31 cellular contexts compared by ENCODE assay signal in genomic region chr16:9075299-9076071, GRCh38. TPM values are rescaled to one million over a fixed set of nuclear protein-coding genes. Genes with fewer than 3 reads are reported as not detected.
DNase-seq lines count a peak whose midpoint lies in the region; ATAC-seq and TF ChIP-seq lines count a peak whose summit lies in the region.
"Had no signal": no experiment of that assay in that cellular context is flagged by ENCODE, and none has a peak within 500 bp of the region (broad histone marks: within the 10 kb centered on the region; RNA-seq: fewer than 3 reads in every experiment).

No MANE protein-coding gene starts in this region.

- BruUV-seq in Calu3 (replicated peaks; lab: Mats Ljungman, UMichigan) = no TSS peak

- CTCF ChIA-PET in Calu3 (lab: Charles Lee) = interaction anchor here (1.2 kb wide), 1 partner anchor 67 kb away, joined by 3 read pairs; no protein-coding TSS in a partner anchor
- CTCF ChIA-PET in RWPE1 (lab: Yijun Ruan, JAX) = no interaction called here

- H3K27me3 ChIP-seq in ACC112 (ENCODE audit: insufficient read depth, low read length) = no peaks in the 10 kb centered on the region
- H3K27me3 ChIP-seq: foreskin keratinocyte had no signal

- intact Hi-C loops in Calu3 (cut with micrococcal nuclease; ENCODE audit: unreplicated experiment) = no loop called here

- H3K27ac ChIP-seq in ACC112 (ENCODE audit: low read depth, low read length) = peak overlapping the region; percentile 51; the same call in 1 of the 2 replicates
- 0 out of 2 replicates have a peak overlapping the region, but pooled peaks have one; percentile 71 for H3K27ac ChIP-seq in RWPE1
- H3K27ac ChIP-seq in mesodermal cell (ENCODE audit: low read depth, low read length, severe bottlenecking) = peak overlapping the region; percentile 39
- H3K27ac ChIP-seq: foreskin keratinocyte had no signal

- no peak overlapping the region for H2AFZ ChIP-seq in ACC112 (ENCODE audit: low read length, unreplicated experiment)

- H3K4me3 Mint-ChIP-seq in Calu3 (ENCODE audit: low read depth, unreplicated experiment) = no peak overlapping the region
- H3K4me3 Mint-ChIP-seq: brain; effector memory CD8-positive, alpha-beta T cell; memory B cell; naive thymus-derived CD4-positive, alpha-beta T cell; T-cell had no signal

- H3K36me3 Mint-ChIP-seq in Calu3 (ENCODE audit: insufficient read depth, unreplicated experiment) = peaks cover 5% of the 10 kb centered on the region
- H3K36me3 Mint-ChIP-seq: brain, T-cell had no signal

- H3K4me1 Mint-ChIP-seq in Calu3 (ENCODE audit: low read depth, unreplicated experiment) = peaks cover 17% of the 10 kb centered on the region

- H3K27ac Mint-ChIP-seq in Calu3 (ENCODE audit: unreplicated experiment) = peak overlapping the region; percentile 15
- H3K27ac Mint-ChIP-seq: brain; effector memory CD8-positive, alpha-beta T cell; T-cell had no signal

- ATAC-seq in HG02973 (IDR thresholded peaks at IDR 0.05; ENCODE audit: unreplicated experiment) (no peak), SK-N-SH treated with all-trans-retinoic acid at 6 μM for 48 hours (no peak)
- ATAC-seq: activated CD4-positive, CD25-positive, alpha-beta regulatory T cell treated with anti-CD3 and anti-CD28 coated beads, Interleukin-2, amount 50 U/mL, for 24 hours; effector memory CD8-positive, alpha-beta T cell; esophagus mucosa; foreskin keratinocyte; left cardiac atrium; naive thymus-derived CD4-positive, alpha-beta T cell; T-cell had no signal

- H3K36me3 ChIP-seq in ACC112 (ENCODE audit: insufficient read depth, low read length) (no peaks in the 10 kb centered on the region), mesodermal cell (ENCODE audit: control insufficient read depth, insufficient read depth, low read length) (no peaks in the 10 kb centered on the region)

- TF ChIP-seq CTCF in Calu3 (IDR thresholded peaks at IDR 0.05; ENCODE audit: unreplicated experiment) (no peak), RWPE1 (conservative IDR thresholded peaks at IDR 0.05; ENCODE audit: low read depth) (no peak)

- POLR2A ChIA-PET in RWPE1 (lab: Yijun Ruan, JAX; ENCODE audit: low non-redundant PET) = no interaction called here

- no peaks in the 10 kb centered on the region for H3K27me3 Mint-ChIP-seq in Calu3 (ENCODE audit: unreplicated experiment)
- H3K27me3 Mint-ChIP-seq: memory B cell had no signal

- H3K9me3 ChIP-seq in mesodermal cell (ENCODE audit: control insufficient read depth, low read length) = peaks cover 11% of the 10 kb centered on the region

- H3K4me3 ChIP-seq in ACC112 (ENCODE audit: low read depth, low read length) = no peak overlapping the region
- H3K4me3 ChIP-seq in mesodermal cell (ENCODE audit: extremely low read depth, insufficient read depth, low read length, poor library complexity, severe bottlenecking) = no peak overlapping the region

- WGBS in mesodermal cell (ENCODE audit: insufficient coverage in 2 of 2), 2 experiments = 100% methylated on average over 3 to 4 of the region's 5 CpGs

- H3K79me2 ChIP-seq in ACC112 (ENCODE audit: control insufficient read depth, insufficient read depth, low read length, unreplicated experiment) = no peaks in the 10 kb centered on the region

- no peak for DNase-seq in Calu3
- DNase-seq in RWPE1 (ENCODE audit: low spot score) = no peak
- no peak for DNase-seq in middle frontal gyrus (ENCODE audit: extremely low spot score, low spot score)
- DNase-seq: activated CD8-positive, alpha-beta memory T cell treated with anti-CD3 and anti-CD28 coated beads for 24 hours; activated gamma-delta T cell; activated T-cell treated with anti-CD3 and anti-CD28 coated beads, Interleukin-2, amount 50 U/mL, for 1 hour; AML-193; DND-41; effector memory CD8-positive, alpha-beta T cell; left cardiac atrium; naive thymus-derived CD4-positive, alpha-beta T cell; NCI-H1417; NCI-H2081; NCI-H345; NCI-H774; occipital lobe; OCI-M1; retina; SIG-M5; stimulated activated CD4-positive, alpha-beta T cell treated with anti-CD3 and anti-CD28 coated beads, Interleukin-4, amount 100 ng/mL, for 1 hour; stimulated activated naive CD4-positive, alpha-beta T cell; T-cell had no signal

- H3K4me1 ChIP-seq in ACC112 (ENCODE audit: control insufficient read depth, insufficient read depth, low read length, unreplicated experiment) (peaks cover 31% of the 10 kb centered on the region), mesodermal cell (ENCODE audit: control insufficient read depth, insufficient read depth, low read length, poor library complexity, severe bottlenecking) (peaks cover 21% of the 10 kb centered on the region)

- H3K9me3 Mint-ChIP-seq in Calu3 (ENCODE audit: low read depth, unreplicated experiment) = peaks cover 2% of the 10 kb centered on the region
- H3K9me3 Mint-ChIP-seq: memory B cell had no signal

TF ChIP-seq in SK-N-SH treated with all-trans-retinoic acid at 6 μM for 48 hours, 23 proteins besides CTCF, POLR2A, EP300 and RAD21:
- no peak for TF ChIP-seq TOX (CRISPR knock-in tag; IDR thresholded peaks at IDR 0.05; ENCODE audit: borderline replicate concordance)
- no peak for TF ChIP-seq CREB5 (CRISPR knock-in tag; IDR thresholded peaks at IDR 0.05; ENCODE audit: low read depth)
- TF ChIP-seq CSRNP3 (CRISPR knock-in tag; IDR thresholded peaks at IDR 0.05) = no peak
- TF ChIP-seq OSR1 (CRISPR knock-in tag; IDR thresholded peaks at IDR 0.05) = no peak
- no peak for TF ChIP-seq PPARA (CRISPR knock-in tag; IDR thresholded peaks at IDR 0.05; ENCODE audit: borderline replicate concordance)
- TF ChIP-seq TCF4 (CRISPR knock-in tag; IDR thresholded peaks at IDR 0.05; ENCODE audit: borderline replicate concordance) = no peak
- TF ChIP-seq ESRRG (CRISPR knock-in tag; IDR thresholded peaks at IDR 0.05) = no peak
- no peak for TF ChIP-seq GLIS3 (CRISPR knock-in tag; IDR thresholded peaks at IDR 0.05)
- no peak for TF ChIP-seq ZC3H10 (CRISPR knock-in tag; IDR thresholded peaks at IDR 0.05)
- TF ChIP-seq CSDC2 (CRISPR knock-in tag; IDR thresholded peaks at IDR 0.05) = no peak
- TF ChIP-seq ARNTL (CRISPR knock-in tag; IDR thresholded peaks at IDR 0.05; ENCODE audit: borderline replicate concordance, low read depth) = no peak
- no peak for TF ChIP-seq SNAI2 (CRISPR knock-in tag; IDR thresholded peaks at IDR 0.05)
- TF ChIP-seq BACH2 (CRISPR knock-in tag; IDR thresholded peaks at IDR 0.05; ENCODE audit: borderline replicate concordance) = no peak
- no peak for TF ChIP-seq RARB (CRISPR knock-in tag; IDR thresholded peaks at IDR 0.05)
- no peak for TF ChIP-seq PATZ1 (CRISPR knock-in tag; IDR thresholded peaks at IDR 0.05; ENCODE audit: borderline replicate concordance)
TF ChIP-seq in SK-N-SH treated with all-trans-retinoic acid at 6 μM for 48 hours: peak in this region for 0.

RNA-seq across cellular contexts. Expression of gene HAPSTR1, which starts 16.0 kb away (rescaled TPM):
- 57.1 and 59.6 TPM in 2 replicates for total RNA-seq in Calu3 (2022)
- 29.7 TPM for polyA plus RNA-seq in mesodermal cell (2013, experiment 1 of 2)
- 30.2 TPM for polyA plus RNA-seq in mesodermal cell (2013, experiment 2 of 2)
